8 cellular contexts compared by ENCODE assay signal in genomic region chr11:108122166-108122628, GRCh38. TPM values are rescaled to one million over a fixed set of nuclear protein-coding genes. Genes with fewer than 3 reads are reported as not detected.
A peak's percentile ranks its signal among the peaks of the same experiment; 100 is the strongest.
DNase-seq lines count a peak whose midpoint lies in the region; ATAC-seq, FAIRE-seq and TF ChIP-seq lines count a peak whose summit lies in the region.

No MANE protein-coding gene starts in this region.

- POLR2A ChIA-PET in GM12878 (lab: Charles Lee): interaction anchor here (0.6 to 1.0 kb wide), 2 partner anchors 26 to 100 kb away, joined by 3 to 6 read pairs; partner anchors contain the start of gene NPAT

- CTCF ChIA-PET in Calu3 (lab: Charles Lee) (interaction anchor here (0.9 kb wide), 1 partner anchor 123 kb away, joined by 3 read pairs; no protein-coding TSS in a partner anchor), GM12878 (lab: Yijun Ruan, JAX) (interaction anchor here (1.3 kb wide), 1 partner anchor 11 kb away, joined by 4 read pairs; no protein-coding TSS in a partner anchor)

- no peaks in the 10 kb centered on the region for H3K36me3 ChIP-seq in GM12878 (ENCODE audit: control insufficient read depth in 2 of 2, insufficient read depth in 2 of 2, low read length in 1 of 2)

- H3K4me1 ChIP-seq in GM12878 (ENCODE audit: control insufficient read depth, insufficient read depth, low read length): peaks cover 10% of the 10 kb centered on the region

- H3K27ac Mint-ChIP-seq in Calu3 (ENCODE audit: unreplicated experiment): peak overlapping the region; percentile 38

- H3K9ac ChIP-seq in GM12878 (ENCODE audit: control insufficient read depth, insufficient read depth, low read length): peak overlapping the region; percentile 89

- no peak for TF ChIP-seq RAD21 in GM12878 (IDR thresholded peaks at IDR 0.05; ENCODE audit: insufficient read depth, low read depth, low read length)

- TF ChIP-seq POLR2A in GM12878 (IDR thresholded peaks at IDR 0.05; ENCODE audit: low read depth, low read length): no peak

- no peak for TF ChIP-seq EP300 in GM12878 (IDR thresholded peaks at IDR 0.05; ENCODE audit: borderline replicate concordance in 1 of 2, control insufficient read depth in 1 of 2, low read depth in 2 of 2, low read length in 2 of 2)

- in situ Hi-C loops in KBM-7 (cut with MboI; ENCODE audit: low pct_unique_long_range_greater_than_20kb, low sequenced_read_pairs): no loop called here
- in situ Hi-C loops in GM12878 (cut with MboI): loop anchor here (5.0 kb wide), 1 partner anchor 530 kb away; no protein-coding TSS in a partner anchor

- H3K27me3 ChIP-seq in GM12878 (replicated peaks in 1 of 2; ENCODE audit: control insufficient read depth in 2 of 2, insufficient read depth in 2 of 2, low read length in 1 of 2): no peaks in the 10 kb centered on the region

- FAIRE-seq in GM12878 (lab: Jason Lieb, UNC): peak; percentile 49

- H4K20me1 ChIP-seq in GM12878 (ENCODE audit: control insufficient read depth, insufficient read depth): no peaks in the 10 kb centered on the region

- SMC1A ChIA-PET in GM12878 (lab: Charles Lee; ENCODE audit: uncharacterized antibody, unreplicated experiment): interaction anchor here (0.6 to 2.0 kb wide), 5 partner anchors 11 to 373 kb away, joined by 3 to 6 read pairs (median 5); partner anchors contain the start of gene CUL5

- H3K4me2 ChIP-seq in GM12878 (ENCODE audit: control insufficient read depth, insufficient read depth): peak overlapping the region; percentile 94

- no peaks in the 10 kb centered on the region for H3K9me3 Mint-ChIP-seq in Calu3 (ENCODE audit: low read depth, unreplicated experiment)

- DNase-seq in Calu3 (no peak), KBM-7 (peak; percentile 35), GM12878 (ENCODE audit: low read depth, low spot score) (no peak), kidney glomerular epithelial cell (lab: John Stamatoyannopoulos, UW) (peak; percentile 55), substantia nigra (lab: John Stamatoyannopoulos, UW) (peak in 6 of 49 donors; percentile 4 to 50 (median 32))
- no peak for DNase-seq in activated CD8-positive, alpha-beta memory T cell treated with anti-CD3 and anti-CD28 coated beads for 24 hours

- no peaks in the 10 kb centered on the region for H3K9me3 ChIP-seq in GM12878 (replicated peaks; ENCODE audit: control insufficient read depth, insufficient read depth, low read length)

- H3K79me2 ChIP-seq in GM12878 (ENCODE audit: control insufficient read depth, insufficient read depth, low read length): peaks cover 35% of the 10 kb centered on the region

- RAD21 ChIA-PET in GM12878 (lab: Charles Lee; ENCODE audit: unreplicated experiment): no interaction called here

- H3K36me3 Mint-ChIP-seq in Calu3 (ENCODE audit: insufficient read depth, unreplicated experiment): peaks cover 15% of the 10 kb centered on the region

- TF ChIP-seq CTCF in Calu3 (IDR thresholded peaks at IDR 0.05; ENCODE audit: unreplicated experiment) (no peak), GM12878 (IDR thresholded peaks at IDR 0.05 in 2 of 3, conservative IDR thresholded peaks at IDR 0.05 in 1 of 3; ENCODE audit: control insufficient read depth in 2 of 3, extremely low read depth in 1 of 3, insufficient read depth in 1 of 3, low read depth in 3 of 3, low read length in 3 of 3) (no peak)

- H3K4me3 Mint-ChIP-seq in Calu3 (ENCODE audit: low read depth, unreplicated experiment): peak overlapping the region; percentile 82

- H3K4me3 ChIP-seq in GM12878: peak overlapping the region; percentile 73

- intact Hi-C loops in Calu3 (cut with micrococcal nuclease; ENCODE audit: unreplicated experiment): no loop called here
- intact Hi-C loops in GM12878 (cut with micrococcal nuclease; ENCODE audit: unreplicated experiment): loop anchor here (5.0 kb wide), 1 partner anchor 540 kb away; no protein-coding TSS in a partner anchor

- WGBS in GM12878 (ENCODE audit: insufficient coverage, insufficient replicate concordance, low lambda C conversion rate, missing lambda C conversion rate): 83% methylated on average over 9 of the region's 9 CpGs

- BruUV-seq in Calu3 (replicated peaks; lab: Mats Ljungman, UMichigan) (no TSS peak), GM12878 (replicated peaks; lab: Mats Ljungman, UMichigan) (no TSS peak)

- ATAC-seq in GM12878: no peak
- no peak for ATAC-seq in GM19455 (IDR thresholded peaks at IDR 0.05; ENCODE audit: unreplicated experiment)
- no peak for ATAC-seq in HG02938 (IDR thresholded peaks at IDR 0.05; ENCODE audit: unreplicated experiment)

- H3K4me1 Mint-ChIP-seq in Calu3 (ENCODE audit: low read depth, unreplicated experiment): peaks cover 19% of the 10 kb centered on the region

- H2AFZ ChIP-seq in GM12878 (ENCODE audit: control insufficient read depth, low read depth, low read length): peak overlapping the region; percentile 96; the same call in 1 of the 2 replicates

- H3K27me3 Mint-ChIP-seq in Calu3 (ENCODE audit: unreplicated experiment): no peaks in the 10 kb centered on the region

- H3K27ac ChIP-seq in GM12878 (ENCODE audit: control insufficient read depth, insufficient read depth) (peak overlapping the region; percentile 65), substantia nigra (ENCODE audit: low read depth, low read length, poor library complexity, severe bottlenecking) (peak overlapping the region; percentile 85)

TF ChIP-seq in GM12878, 131 proteins besides CTCF, POLR2A, EP300 and RAD21:
- TF ChIP-seq BMI1 (IDR thresholded peaks at IDR 0.05; ENCODE audit: borderline replicate concordance): no peak
- TF ChIP-seq, protein P1, sequence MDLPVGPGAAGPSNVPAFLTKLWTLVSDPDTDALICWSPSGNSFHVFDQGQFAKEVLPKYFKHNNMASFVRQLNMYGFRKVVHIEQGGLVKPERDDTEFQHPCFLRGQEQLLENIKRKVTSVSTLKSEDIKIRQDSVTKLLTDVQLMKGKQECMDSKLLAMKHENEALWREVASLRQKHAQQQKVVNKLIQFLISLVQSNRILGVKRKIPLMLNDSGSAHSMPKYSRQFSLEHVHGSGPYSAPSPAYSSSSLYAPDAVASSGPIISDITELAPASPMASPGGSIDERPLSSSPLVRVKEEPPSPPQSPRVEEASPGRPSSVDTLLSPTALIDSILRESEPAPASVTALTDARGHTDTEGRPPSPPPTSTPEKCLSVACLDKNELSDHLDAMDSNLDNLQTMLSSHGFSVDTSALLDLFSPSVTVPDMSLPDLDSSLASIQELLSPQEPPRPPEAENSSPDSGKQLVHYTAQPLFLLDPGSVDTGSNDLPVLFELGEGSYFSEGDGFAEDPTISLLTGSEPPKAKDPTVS (IDR thresholded peaks at IDR 0.05; ENCODE audit: low read depth, low read length): no peak
- TF ChIP-seq SIN3A (IDR thresholded peaks at IDR 0.05; ENCODE audit: low read depth, low read length): no peak
- no peak for TF ChIP-seq SMARCA5 (IDR thresholded peaks at IDR 0.05)
- TF ChIP-seq MXI1 (IDR thresholded peaks at IDR 0.05; ENCODE audit: low read depth, low read length): no peak
- TF ChIP-seq USF1 (IDR thresholded peaks at IDR 0.05; ENCODE audit: borderline replicate concordance, extremely low read length, insufficient read depth, low read depth, low read length): no peak
- no peak for TF ChIP-seq BCL11A (IDR thresholded peaks at IDR 0.05; ENCODE audit: low read depth, low read length)
- TF ChIP-seq ZNF217 (IDR thresholded peaks at IDR 0.05): no peak
- no peak for TF ChIP-seq ZSCAN29 (IDR thresholded peaks at IDR 0.05)

RNA-seq across cellular contexts. Expression of gene ACAT1, which starts 0.8 kb away (rescaled TPM):
- 37.2 and 38.3 TPM in 2 replicates for total RNA-seq in Calu3 (2022)
- total RNA-seq in GM12878 (2013; cell fraction: nucleolus; rRNA removed): 41.0 and 49.3 TPM in 2 replicates
- 75.9 and 80.8 TPM in 2 replicates for total RNA-seq in GM12878 (2014; rRNA removed)
- 88.9 and 91.5 TPM in 2 replicates for total RNA-seq in GM12878 (2014; rRNA removed; fragmentation: Illumina TruSeq; extraction: Trizol)
- 57.1 and 62.2 TPM in 2 replicates for total RNA-seq in GM12878 (2021)
- polyA plus RNA-seq in GM12878 (2011; ENCODE audit: low read depth): 39.0 TPM
- polyA plus RNA-seq in GM12878 (2011; rRNA removed): 139 and 177 TPM in 2 replicates
- 46.3 and 51.9 TPM in 2 replicates for polyA plus RNA-seq in GM12878 (2011; cell fraction: cytosol; rRNA removed)
- polyA plus RNA-seq in GM12878 (2011; cell fraction: nucleus; rRNA removed): 33.2 and 35.9 TPM in 2 replicates
- polyA plus RNA-seq in GM12878 (2012): 43.1 and 51.9 TPM in 2 replicates
- polyA plus RNA-seq in GM12878 (2014; fragmentation: Illumina TruSeq; extraction: Trizol): 88.4 and 106 TPM in 2 replicates
- polyA plus RNA-seq in GM12878 (2014; fragmentation: Nextera tagmentation; extraction: Ambion mirVana): 10 to 100 TPM; 58.2 to 93.5 TPM
- polyA plus RNA-seq in GM12878 (2014; rRNA removed): 96.1 and 97.9 TPM in 2 replicates
- polyA plus RNA-seq in GM12878 (2016; fragmentation: Nextera tagmentation; extraction: Ambion mirVana): 100 to 1,000 TPM; 127 to 130 TPM
- 50.1 and 63.1 TPM in 2 replicates for polyA minus RNA-seq in GM12878 (2011; rRNA and poly(A)+ RNA removed)
- 13.9 and 19.0 TPM in 2 replicates for polyA minus RNA-seq in GM12878 (2011; cell fraction: cytosol; rRNA and poly(A)+ RNA removed)
- polyA minus RNA-seq in GM12878 (2011; cell fraction: nucleus; rRNA and poly(A)+ RNA removed): 5.8 and 15.5 TPM in 2 replicates

Comparison
In these comparisons a context has a peak if more than half of its experiments do, and no peak if none do; other contexts are left out.
1. DNase-seq: peak in KBM-7 (single experiment) and kidney glomerular epithelial cell (single experiment); none in Calu3 (single experiment), GM12878 (single experiment) and activated CD8-positive, alpha-beta memory T cell treated with anti-CD3 and anti-CD28 coated beads for 24 hours (single experiment).